ENCODE assay signal across 20 cellular contexts in the genomic region with DNA sequence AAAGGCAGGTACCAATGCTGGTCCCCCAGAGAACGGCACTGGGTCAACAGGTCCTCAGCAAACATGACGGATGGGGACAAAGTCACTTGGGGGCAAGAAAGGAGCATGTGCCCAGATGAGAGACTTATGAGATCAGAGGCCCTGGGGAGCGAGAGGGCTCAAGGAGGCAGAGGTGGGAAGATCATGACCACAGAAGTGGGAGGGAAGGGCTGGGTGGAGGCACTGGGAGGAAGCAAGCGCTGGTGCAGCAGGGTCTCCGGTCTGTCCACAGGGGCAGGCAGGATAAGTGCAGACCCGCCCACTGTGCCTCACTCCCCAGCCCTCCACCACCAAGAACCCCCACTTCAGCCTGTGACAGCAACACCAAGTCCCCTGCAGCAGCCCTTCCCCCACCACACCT. TPM values are rescaled to one million over a fixed set of nuclear protein-coding genes. Genes with fewer than 3 reads are reported as not detected.
DNase-seq lines count a peak whose midpoint lies in the region; ATAC-seq and TF ChIP-seq lines count a peak whose summit lies in the region.
"Had no signal": no experiment of that assay in that cellular context is flagged by ENCODE, and none has a peak within 500 bp of the region (broad histone marks: within the 10 kb centered on the region; RNA-seq: fewer than 3 reads in every experiment).

No MANE protein-coding gene starts in this region.

- H3K79me2 ChIP-seq in Loucy (ENCODE audit: insufficient read depth, low read length) = no peaks in the 10 kb centered on the region

- H3K4me1 Mint-ChIP-seq in activated CD4-positive, alpha-beta T cell treated with anti-CD3 and anti-CD28 coated beads, Interleukin-2, amount 10 ng/mL, durations not matched to agents 24 days and 14 days = peaks cover 30% of the 10 kb centered on the region
- H3K4me1 Mint-ChIP-seq in stimulated activated effector memory CD8-positive, alpha-beta T cell treated with anti-CD3 and anti-CD28 coated beads, Interleukin-12 subunit alpha, Interleukin-12 subunit beta, amount 100 ng/mL, for 72 hours = peaks cover 56% of the 10 kb centered on the region

- peak overlapping the region; percentile 22 for H3K4me3 ChIP-seq in Loucy (ENCODE audit: low read length, poor library complexity, severe bottlenecking)
- H3K4me3 ChIP-seq in dorsolateral prefrontal cortex = peak overlapping the region in 46 of 59 donors; percentile 9 to 60 (median 40)
- H3K4me3 ChIP-seq: lower lobe of right lung, prostate gland had no signal

- H3K9me3 ChIP-seq in Loucy (ENCODE audit: insufficient read depth, low read depth, low read length) = no peaks in the 10 kb centered on the region
- H3K9me3 ChIP-seq: lower lobe of right lung, prostate gland had no signal

- H3K9me2 ChIP-seq in Loucy (replicated peaks; ENCODE audit: low read depth, low read length) = no peaks in the 10 kb centered on the region

- H3K36me3 Mint-ChIP-seq in activated CD4-positive, alpha-beta T cell treated with anti-CD3 and anti-CD28 coated beads, Interleukin-2, amount 10 ng/mL, durations not matched to agents 24 days and 14 days (ENCODE audit: low read depth) = no peaks in the 10 kb centered on the region
- no peaks in the 10 kb centered on the region for H3K36me3 Mint-ChIP-seq in stimulated activated effector memory CD8-positive, alpha-beta T cell treated with anti-CD3 and anti-CD28 coated beads, Interleukin-12 subunit alpha, Interleukin-12 subunit beta, amount 100 ng/mL, for 72 hours
- H3K36me3 Mint-ChIP-seq: type B pancreatic cell had no signal

- H3K27ac ChIP-seq in dorsolateral prefrontal cortex = no peak overlapping the region
- H3K27ac ChIP-seq: lower lobe of right lung, prostate gland had no signal

- H3K9me3 Mint-ChIP-seq in activated CD4-positive, alpha-beta T cell treated with anti-CD3 and anti-CD28 coated beads, Interleukin-2, amount 10 ng/mL, durations not matched to agents 24 days and 14 days = no peaks in the 10 kb centered on the region
- H3K9me3 Mint-ChIP-seq in stimulated activated effector memory CD8-positive, alpha-beta T cell treated with anti-CD3 and anti-CD28 coated beads, Interleukin-12 subunit alpha, Interleukin-12 subunit beta, amount 100 ng/mL, for 72 hours = no peaks in the 10 kb centered on the region
- H3K9me3 Mint-ChIP-seq: activated T-cell treated with anti-CD3 and anti-CD28 coated beads, Interleukin-2, amount 50 U/mL, for 72 hours; type B pancreatic cell had no signal

- no peaks in the 10 kb centered on the region for H4K20me1 ChIP-seq in Loucy (ENCODE audit: insufficient read depth, low read length, poor library complexity, severe bottlenecking)

- peak overlapping the region; percentile 65 for H3K4me3 Mint-ChIP-seq in activated CD4-positive, alpha-beta T cell treated with anti-CD3 and anti-CD28 coated beads, Interleukin-2, amount 10 ng/mL, durations not matched to agents 24 days and 14 days
- peak overlapping the region; percentile 25 for H3K4me3 Mint-ChIP-seq in stimulated activated effector memory CD8-positive, alpha-beta T cell treated with anti-CD3 and anti-CD28 coated beads, Interleukin-12 subunit alpha, Interleukin-12 subunit beta, amount 100 ng/mL, for 72 hours
- H3K4me3 Mint-ChIP-seq: activated T-cell treated with anti-CD3 and anti-CD28 coated beads, Interleukin-2, amount 50 U/mL, for 72 hours; B cell had no signal

- H3K9ac ChIP-seq in Loucy (ENCODE audit: low read depth, low read length, poor library complexity, severe bottlenecking) = no peak overlapping the region

- H3K27me3 ChIP-seq in Loucy (ENCODE audit: insufficient read depth, low read length, poor library complexity, severe bottlenecking) (peaks cover 5% of the 10 kb centered on the region), dorsolateral prefrontal cortex (peaks cover 0 to 49% (median 8%) of the 10 kb centered on the region in 45 donors)

- no peak for ATAC-seq in stimulated activated effector memory CD8-positive, alpha-beta T cell treated with anti-CD3 and anti-CD28 coated beads, Interleukin-12 subunit alpha, Interleukin-12 subunit beta, amount 100 ng/mL, for 72 hours
- ATAC-seq in HG02981 (IDR thresholded peaks at IDR 0.05; ENCODE audit: unreplicated experiment) = no peak
- no peak for ATAC-seq in HG03460 (IDR thresholded peaks at IDR 0.05; ENCODE audit: unreplicated experiment)
- ATAC-seq: HCT116 had no signal

- peak overlapping the region; percentile 32 for H3K4me2 ChIP-seq in Loucy (ENCODE audit: low read depth, low read length, poor library complexity, severe bottlenecking)

- no peaks in the 10 kb centered on the region for H3K36me3 ChIP-seq in Loucy (ENCODE audit: insufficient read depth, low read length)
- H3K36me3 ChIP-seq: lower lobe of right lung, prostate gland had no signal

- no peak overlapping the region for H3K27ac Mint-ChIP-seq in activated CD4-positive, alpha-beta T cell treated with anti-CD3 and anti-CD28 coated beads, Interleukin-2, amount 10 ng/mL, durations not matched to agents 24 days and 14 days
- H3K27ac Mint-ChIP-seq in stimulated activated effector memory CD8-positive, alpha-beta T cell treated with anti-CD3 and anti-CD28 coated beads, Interleukin-12 subunit alpha, Interleukin-12 subunit beta, amount 100 ng/mL, for 72 hours = peak overlapping the region; percentile 54
- H3K27ac Mint-ChIP-seq: activated T-cell treated with anti-CD3 and anti-CD28 coated beads, Interleukin-2, amount 50 U/mL, for 72 hours; B cell; type B pancreatic cell had no signal

- H3K27me3 Mint-ChIP-seq in activated CD4-positive, alpha-beta T cell treated with anti-CD3 and anti-CD28 coated beads, Interleukin-2, amount 10 ng/mL, durations not matched to agents 24 days and 14 days = peaks cover 62% of the 10 kb centered on the region

- peaks cover 20% of the 10 kb centered on the region for H3K4me1 ChIP-seq in Loucy (ENCODE audit: insufficient read depth, low read length, poor library complexity, severe bottlenecking)
- H3K4me1 ChIP-seq: prostate gland had no signal

- TF ChIP-seq CTCF in Loucy (conservative IDR thresholded peaks at IDR 0.05; ENCODE audit: low read length) = no peak
- no peak for TF ChIP-seq CTCF in dorsolateral prefrontal cortex (IDR thresholded peaks at IDR 0.05 in 54 of 56, conservative IDR thresholded peaks at IDR 0.05 in 2 of 56; ENCODE audit: low read depth in 1 of 56, partially characterized antibody in 56 of 56)

- intact Hi-C loops in activated CD4-positive, alpha-beta T cell treated with anti-CD3 and anti-CD28 coated beads, Interleukin-2, amount 10 ng/mL, durations not matched to agents 24 days and 14 days (cut with micrococcal nuclease) = loop anchor here (5.0 kb wide), 1 partner anchor 41 kb away; no protein-coding TSS in a partner anchor
- intact Hi-C loops in dorsolateral prefrontal cortex (cut with DNase I) = loop anchor here in 1 of 2 donors (5.0 kb wide), 1 partner anchor 74 kb away; no protein-coding TSS in a partner anchor

- peak; percentile 64 for DNase-seq in activated CD4-positive, alpha-beta T cell treated with anti-CD3 and anti-CD28 coated beads, Interleukin-2, amount 10 ng/mL, durations not matched to agents 24 days and 14 days
- DNase-seq in activated CD4-positive, alpha-beta T cell treated with anti-CD3 and anti-CD28 coated beads, Interleukin-2, amount 50 U/mL, for 1 hour = no peak
- DNase-seq in dorsolateral prefrontal cortex = no peak
- no peak for DNase-seq in stimulated activated effector memory CD8-positive, alpha-beta T cell treated with anti-CD3 and anti-CD28 coated beads, Interleukin-12 subunit alpha, Interleukin-12 subunit beta, amount 100 ng/mL, for 72 hours (ENCODE audit: low spot score in 2 of 2)
- DNase-seq in SKM-1 (lab: John Stamatoyannopoulos, UW; ENCODE audit: unreplicated experiment) = no peak
- DNase-seq: activated naive CD4-positive, alpha-beta T cell treated with anti-CD3 and anti-CD28 coated beads, Interleukin-2, amount 50 U/mL, for 16 hours; dermis blood vessel endothelial cell; lower lobe of right lung; NCI-H1105; NCI-H2029; NCI-H526 treated with DMSO at 0.1 percent for 48 hours had no signal

- no peaks in the 10 kb centered on the region for H3F3A ChIP-seq in Loucy (ENCODE audit: low read depth)

- no peak overlapping the region for H2AFZ ChIP-seq in Loucy (ENCODE audit: low read length)

RNA-seq across cellular contexts. Expression of a gene that starts 10.9 kb away (rescaled TPM):
- total RNA-seq in activated CD4-positive, alpha-beta T cell treated with anti-CD3 and anti-CD28 coated beads, Interleukin-2, amount 10 ng/mL, durations not matched to agents 24 days and 14 days = 0.07 and 0.09 TPM in 2 replicates
- total RNA-seq in dorsolateral prefrontal cortex = 10 to 100 TPM; 22.8 to 99.1 (median 67.0) TPM
- total RNA-seq: HepG2 had no signal

Comparison
In these comparisons a context has a peak if more than half of its experiments do, and no peak if none do; other contexts are left out.
1. RNA of a gene that starts 10.9 kb away (total RNA-seq): 22.8 to 99.1 TPM in dorsolateral prefrontal cortex; 0.07 to 0.09 TPM in activated CD4-positive, alpha-beta T cell treated with anti-CD3 and anti-CD28 coated beads, Interleukin-2, amount 10 ng/mL, durations not matched to agents 24 days and 14 days; every median in the first group is over 10 times any median in the second.